ENCODE assay signal across 18 cellular contexts in genomic region chr14:76024211-76024907, GRCh38. TPM values are rescaled to one million over a fixed set of nuclear protein-coding genes. Genes with fewer than 3 reads are reported as not detected.
A peak's percentile ranks its signal among the peaks of the same experiment; 100 is the strongest.
DNase-seq lines count a peak whose midpoint lies in the region; ATAC-seq, FAIRE-seq and TF ChIP-seq lines count a peak whose summit lies in the region.
"Had no signal": no experiment of that assay in that cellular context is flagged by ENCODE, and none has a peak within 500 bp of the region (broad histone marks: within the 10 kb centered on the region; RNA-seq: fewer than 3 reads in every experiment).

No MANE protein-coding gene starts in this region.

- H2BK120ac ChIP-seq in H1 (replicated peaks; ENCODE audit: low read depth, low read length): no peak overlapping the region

- H3K4me3 ChIP-seq in heart left ventricle (no peak overlapping the region), H1 (ENCODE audit: extremely low read depth in 1 of 4, insufficient read depth in 2 of 4, low read depth in 3 of 4, low read length in 4 of 4) (no peak overlapping the region), right cardiac atrium (ENCODE audit: low read length) (no peak overlapping the region)
- H3K4me3 ChIP-seq: HAP-1 had no signal

- H3K27ac ChIP-seq in heart left ventricle (no peak overlapping the region), H1 (ENCODE audit: low read depth, low read length) (no peak overlapping the region), right cardiac atrium (ENCODE audit: low read length) (no peak overlapping the region)

- no peak overlapping the region for H3K14ac ChIP-seq in H1 (ENCODE audit: insufficient read length)

- in situ Hi-C loops in G401 (cut with HindIII; ENCODE audit: low sequenced_read_pairs): no loop called here

- no peak overlapping the region for H4K5ac ChIP-seq in H1 (ENCODE audit: insufficient read length, low read depth, low read length)

- H3K4me1 ChIP-seq in heart left ventricle: peaks cover 0 to 14% (median 0%) of the 10 kb centered on the region in 12 donors
- H3K4me1 ChIP-seq in H1 (replicated peaks in 1 of 4; ENCODE audit: control insufficient read depth in 3 of 4, insufficient read depth in 4 of 4, low read length in 3 of 4): peaks cover 0 to 2% (median 0%) of the 10 kb centered on the region in 4 experiments; a peak in 1 of 7 replicates
- H3K4me1 ChIP-seq in right cardiac atrium (ENCODE audit: control insufficient read depth, insufficient read depth, low read length): peaks cover 1% of the 10 kb centered on the region
- H3K4me1 ChIP-seq: HAP-1 had no signal

- no peak overlapping the region for H2BK12ac ChIP-seq in H1 (ENCODE audit: low read depth, low read length)

- H2BK5ac ChIP-seq in H1 (ENCODE audit: low read depth, low read length): no peak overlapping the region

- CTCF ChIA-PET in H1 (lab: Charles Lee; ENCODE audit: partially characterized antibody): interaction anchor here (1.6 kb wide), 1 partner anchor 26 kb away, joined by 4 read pairs; no protein-coding TSS in a partner anchor

- no peak overlapping the region for H2BK15ac ChIP-seq in H1 (ENCODE audit: low read length)

- FAIRE-seq in H1 (lab: Jason Lieb, UNC): peak; percentile 48

- no peak overlapping the region; a peak in 1 of 7 replicates for H3K9ac ChIP-seq in H1 (replicated peaks in 1 of 4; ENCODE audit: extremely low read depth in 1 of 4, low read depth in 3 of 4, low read length in 3 of 4)

- no peak overlapping the region for H2AK5ac ChIP-seq in H1 (ENCODE audit: low read depth, low read length)

- H3K23me2 ChIP-seq in H1 (ENCODE audit: low read depth, low read length): no peaks in the 10 kb centered on the region

- no peak overlapping the region for H2AFZ ChIP-seq in H1 (ENCODE audit: low read length)

- TF ChIP-seq POLR2A in heart left ventricle (IDR thresholded peaks at IDR 0.05) (no peak), H1 (IDR thresholded peaks at IDR 0.05; ENCODE audit: control extremely low read depth in 1 of 2, low read depth in 2 of 2, low read length in 2 of 2) (no peak)

- no peak overlapping the region for H3K4ac ChIP-seq in H1 (replicated peaks; ENCODE audit: insufficient read length, low read depth, low read length)

- TF ChIP-seq CTCF in heart left ventricle (IDR thresholded peaks at IDR 0.05) (no peak), H1 (IDR thresholded peaks at IDR 0.05; ENCODE audit: control extremely low read depth in 1 of 3, insufficient read depth in 1 of 3, low read depth in 1 of 3, low read length in 3 of 3) (no peak)

- H3K56ac ChIP-seq in H1 (replicated peaks; ENCODE audit: insufficient read length, low read depth, low read length): no peak overlapping the region

- no peak for TF ChIP-seq EP300 in H1 (IDR thresholded peaks at IDR 0.05; ENCODE audit: borderline replicate concordance in 1 of 2, low read depth in 2 of 2, low read length in 2 of 2)

- intact Hi-C loops in heart left ventricle (cut with DNase I): no loop called here
- intact Hi-C loops in cardiac septum (cut with DNase I): no loop called here
- intact Hi-C loops in right cardiac atrium (cut with DNase I): no loop called here

- H3K27me3 ChIP-seq in heart left ventricle: no peaks in the 10 kb centered on the region
- H3K27me3 ChIP-seq in H1 (replicated peaks in 1 of 4; ENCODE audit: control insufficient read depth in 3 of 4, extremely low read depth in 1 of 4, insufficient read depth in 3 of 4, low read length in 3 of 4): no peaks in the 10 kb centered on the region
- no peaks in the 10 kb centered on the region for H3K27me3 ChIP-seq in right cardiac atrium (ENCODE audit: control insufficient read depth, insufficient read depth)

- no peak for TF ChIP-seq RAD21 in H1 (IDR thresholded peaks at IDR 0.05 in 1 of 2, conservative IDR thresholded peaks at IDR 0.05 in 1 of 2; ENCODE audit: low read depth in 2 of 2, low read length in 2 of 2)

- no peaks in the 10 kb centered on the region for H3K79me1 ChIP-seq in H1 (ENCODE audit: low read depth, low read length)

- POLR2A ChIA-PET in H1 (lab: Charles Lee; ENCODE audit: partially characterized antibody): no interaction called here

- no peak overlapping the region for H4K8ac ChIP-seq in H1 (ENCODE audit: extremely low read depth, insufficient read depth, low read length)

- peak overlapping the region in 1 of 2 experiments; percentile 6; a peak in 1 of 4 replicates for H3K4me2 ChIP-seq in H1 (ENCODE audit: insufficient read depth in 1 of 2, low read depth in 2 of 2, low read length in 2 of 2)

- no peaks in the 10 kb centered on the region for H4K20me1 ChIP-seq in H1 (replicated peaks in 1 of 2; ENCODE audit: control insufficient read depth in 1 of 2, insufficient read depth in 2 of 2, low read length in 2 of 2)

- H4K91ac ChIP-seq in H1 (replicated peaks; ENCODE audit: insufficient read length, low read length): no peak overlapping the region

- 76 to 86% (median 78%) methylated on average over 4 of the region's 4 CpGs for WGBS in heart left ventricle, 4 donors
- WGBS in H1 (ENCODE audit: extremely low coverage in 1 of 2, insufficient coverage in 1 of 2, insufficient read length in 1 of 2, insufficient replicate concordance in 2 of 2, low coverage in 1 of 2, low lambda C conversion rate in 2 of 2, missing lambda C conversion rate in 1 of 2), 2 experiments: 75% methylated on average over 4 of the region's 4 CpGs; no CpG with 5 or more reads in 1 of the 2 experiments
- 77% methylated on average over 4 of the region's 4 CpGs for WGBS in right cardiac atrium

- no peaks in the 10 kb centered on the region for H3K79me2 ChIP-seq in H1 (ENCODE audit: control insufficient read depth in 1 of 2, insufficient read depth in 2 of 2, low read length in 2 of 2)

- no peak overlapping the region for H2BK20ac ChIP-seq in H1 (ENCODE audit: low read length)

- no peak overlapping the region for H3K18ac ChIP-seq in H1 (ENCODE audit: extremely low read depth, low read length)

- peaks cover 0 to 38% (median 19%) of the 10 kb centered on the region in 9 donors for H3K36me3 ChIP-seq in heart left ventricle
- no peaks in the 10 kb centered on the region for H3K36me3 ChIP-seq in H1 (ENCODE audit: control insufficient read depth in 2 of 4, insufficient read depth in 4 of 4, low read length in 3 of 4)

- no peak for DNase-seq in heart left ventricle
- DNase-seq in cardiac septum (ENCODE audit: low spot score): no peak
- DNase-seq in H1 (ENCODE audit: low read depth in 1 of 2, low spot score in 2 of 2): no peak
- no peak for DNase-seq in right cardiac atrium
- no peak for DNase-seq in OCI-M1 (lab: John Stamatoyannopoulos, UW)
- no peak for DNase-seq in EL
- no peak for DNase-seq in G401 (ENCODE audit: low spot score)
- DNase-seq: AML-193, GF-D8, MV-4-11, NCI-H1694, NCI-H2081, NCI-H2171, NCI-H345, NCI-H524, NCI-H774, SHP77 had no signal

- no peak overlapping the region for H3K23ac ChIP-seq in H1 (ENCODE audit: insufficient read length)

- ATAC-seq in heart left ventricle (peak; percentile 32 to 87 (median 71)), right cardiac atrium (peak; percentile 75 to 78)

- peaks cover 0 to 14% (median 7%) of the 10 kb centered on the region in 12 donors for H3K9me3 ChIP-seq in heart left ventricle
- H3K9me3 ChIP-seq in H1 (ENCODE audit: insufficient read depth in 2 of 2, low read depth in 1 of 2, low read length in 1 of 2): no peaks in the 10 kb centered on the region
- no peaks in the 10 kb centered on the region for H3K9me3 ChIP-seq in right cardiac atrium (ENCODE audit: control insufficient read depth, low read length)
- H3K9me3 ChIP-seq: HAP-1 had no signal

TF ChIP-seq in H1, 55 proteins besides CTCF, POLR2A, EP300 and RAD21 (continues in another document):
- TF ChIP-seq CTBP2 (IDR thresholded peaks at IDR 0.05; ENCODE audit: borderline replicate concordance, insufficient read depth, insufficient read length, low read length) (no peak), FOSL1 (IDR thresholded peaks at IDR 0.05; ENCODE audit: insufficient read depth, low read depth, low read length) (no peak), POU5F1 (IDR thresholded peaks at IDR 0.05; ENCODE audit: low read depth, low read length) (no peak), BCL11A (IDR thresholded peaks at IDR 0.05; ENCODE audit: low read depth in 2 of 2, low read length in 2 of 2) (no peak), TBP (IDR thresholded peaks at IDR 0.05; ENCODE audit: low read depth, low read length) (no peak), TAF7 (optimal IDR thresholded peaks at IDR 0.05; ENCODE audit: borderline replicate concordance, low read depth, low read length) (no peak), RXRA (IDR thresholded peaks at IDR 0.05; ENCODE audit: insufficient read depth, low read depth, low read length) (no peak), ASH2L (IDR thresholded peaks at IDR 0.05; ENCODE audit: low read length) (no peak)

RNA-seq across cellular contexts. Expression of gene IFT43, which starts 38.8 kb away (rescaled TPM):
- total RNA-seq in heart left ventricle (10 to 100 TPM; 22.8 to 39.7 (median 30.8) TPM), cardiac septum (46.8 TPM), right cardiac atrium (10 to 100 TPM; 46.1 to 76.2 (median 59.1) TPM)
- polyA plus RNA-seq in heart left ventricle (10 to 100 TPM; 29.7 to 54.7 TPM), H1 (2011; rRNA removed) (20.8 and 21.7 TPM in 2 replicates), right cardiac atrium (58.5 TPM)
- total RNA-seq in H1 (2021; fragmentation: NEBNext Ultra II Directional; extraction: Animal tissue kit (Norgen Biotek cat#: 25700)): 17.0 and 17.4 TPM in 2 replicates
- 27.6 TPM for polyA plus RNA-seq in H1 (2011; cell fraction: cytosol; rRNA removed)
- 32.3 TPM for polyA plus RNA-seq in H1 (2011; cell fraction: nucleus; rRNA removed)
- 16.6 to 26.5 TPM (median 22.4 TPM) in 4 replicates for polyA plus RNA-seq in H1 (2012, experiment 1 of 2)
- 17.9 TPM for polyA plus RNA-seq in H1 (2012, experiment 2 of 2)
- 14.0 TPM for polyA plus RNA-seq in H1 (2013, experiment 1 of 2)
- 13.7 TPM for polyA plus RNA-seq in H1 (2013, experiment 2 of 2)
- polyA minus RNA-seq in H1 (2011; rRNA and poly(A)+ RNA removed): 9.7 and 12.5 TPM in 2 replicates
- polyA minus RNA-seq in H1 (2011; cell fraction: cytosol; rRNA and poly(A)+ RNA removed): 11.5 TPM
- 27.3 TPM for polyA minus RNA-seq in H1 (2011; cell fraction: nucleus; rRNA and poly(A)+ RNA removed)
- total RNA-seq in G401 (2014; rRNA removed; shearing (Covaris generic)): 38.9 and 43.7 TPM in 2 replicates

RNA-seq across cellular contexts. Expression of gene TGFB3, which starts 42.6 kb away (rescaled TPM):
- total RNA-seq in heart left ventricle (10 to 100 TPM; 13.3 to 44.0 (median 32.1) TPM), cardiac septum (57.5 TPM), right cardiac atrium (10 to 100 TPM; 33.3 to 76.3 (median 38.7) TPM)
- polyA plus RNA-seq in heart left ventricle (1 to 10 TPM; 7.9 to 8.6 TPM), H1 (2011; rRNA removed) (0.86 and 1.5 TPM in 2 replicates), right cardiac atrium (18.0 TPM)
- 0.65 and 2.1 TPM in 2 replicates for total RNA-seq in H1 (2021; fragmentation: NEBNext Ultra II Directional; extraction: Animal tissue kit (Norgen Biotek cat#: 25700))
- polyA plus RNA-seq in H1 (2011; cell fraction: cytosol; rRNA removed): 0.67 TPM
- polyA plus RNA-seq in H1 (2011; cell fraction: nucleus; rRNA removed): 1.9 TPM
- 0.93 to 1.5 TPM (median 1.2 TPM) in 4 replicates for polyA plus RNA-seq in H1 (2012, experiment 1 of 2)
- polyA plus RNA-seq in H1 (2012, experiment 2 of 2): 0.16 TPM
- polyA plus RNA-seq in H1 (2013, experiment 1 of 2): 0.87 TPM
- 0.77 TPM for polyA plus RNA-seq in H1 (2013, experiment 2 of 2)
- 0.98 and 3.1 TPM in 2 replicates for polyA minus RNA-seq in H1 (2011; rRNA and poly(A)+ RNA removed)
- not detected for polyA minus RNA-seq in H1 (2011; cell fraction: cytosol; rRNA and poly(A)+ RNA removed)
- polyA minus RNA-seq in H1 (2011; cell fraction: nucleus; rRNA and poly(A)+ RNA removed): 2.3 TPM
- total RNA-seq in G401 (2014; rRNA removed; shearing (Covaris generic)): 3.1 and 3.9 TPM in 2 replicates
